11 cellular contexts compared by ENCODE assay signal in the genomic region with DNA sequence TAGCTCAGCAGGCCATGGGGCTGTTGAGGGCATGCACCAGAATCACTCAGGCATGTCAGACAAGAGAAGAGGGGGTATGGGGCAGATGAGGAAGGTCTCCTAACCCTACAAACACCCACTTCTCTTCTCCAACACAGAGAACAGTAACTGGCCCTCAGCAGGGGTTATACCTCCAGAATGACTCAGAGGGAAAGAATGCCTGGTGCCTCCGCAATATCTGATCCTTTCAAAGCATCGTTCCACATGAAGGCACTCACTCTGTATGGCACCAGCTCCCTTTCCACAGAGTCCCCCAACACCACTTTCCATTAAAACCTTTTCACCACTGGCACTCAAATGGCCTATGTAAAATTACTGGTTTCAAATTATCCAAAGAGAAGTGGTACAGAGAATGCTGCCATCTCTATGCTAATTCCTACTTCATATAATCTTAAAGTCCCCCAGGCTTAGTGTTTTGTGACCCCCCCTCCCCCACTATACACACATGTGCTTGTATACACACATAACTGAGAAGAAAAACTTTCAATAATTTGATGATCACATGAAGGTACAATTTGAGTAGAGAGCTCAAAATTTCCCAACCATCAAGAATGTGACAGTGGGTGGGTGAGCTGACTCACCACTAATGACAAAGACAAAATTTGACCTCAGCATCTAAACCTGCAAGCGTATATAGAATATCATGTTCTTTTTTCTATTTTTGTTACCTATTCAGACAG.
DNase-seq lines count a peak whose midpoint lies in the region; ATAC-seq, FAIRE-seq and TF ChIP-seq lines count a peak whose summit lies in the region.
"Had no signal": no experiment of that assay in that cellular context is flagged by ENCODE, and none has a peak within 500 bp of the region (broad histone marks: within the 10 kb centered on the region; RNA-seq: fewer than 3 reads in every experiment).

No MANE protein-coding gene starts in this region.

- H3K56ac ChIP-seq in H1 (replicated peaks; ENCODE audit: insufficient read length, low read depth, low read length) = no peak overlapping the region

- FAIRE-seq in H1 (lab: Jason Lieb, UNC) = peak; percentile 68

- no peak overlapping the region for H3K27ac ChIP-seq in H1 (ENCODE audit: low read depth, low read length)
- H3K27ac ChIP-seq: C4-2B, epithelial cell of prostate had no signal

- no peak overlapping the region for H3K4me3 Mint-ChIP-seq in activated T-cell treated with anti-CD3 and anti-CD28 coated beads, Interleukin-2, amount 50 U/mL, for 72 hours
- no peak overlapping the region for H3K4me3 Mint-ChIP-seq in activated T-cell treated with anti-CD3 and anti-CD28 coated beads, Interleukin-2, amount 50 U/mL, for 24 hours

- H3K14ac ChIP-seq in H1 (ENCODE audit: insufficient read length) = no peak overlapping the region

- no peak overlapping the region for H2AFZ ChIP-seq in H1 (ENCODE audit: low read length)

- no peak for DNase-seq in activated T-cell treated with anti-CD3 and anti-CD28 coated beads, Interleukin-2, amount 50 U/mL, for 72 hours
- no peak for DNase-seq in activated T-cell treated with anti-CD3 and anti-CD28 coated beads, Interleukin-2, amount 50 U/mL, for 24 hours
- DNase-seq in NCI-H2107 treated with DMSO at 0.1 percent for 48 hours (lab: John Stamatoyannopoulos, UW; ENCODE audit: unreplicated experiment) (peak; percentile 98), H1 (ENCODE audit: low read depth in 1 of 2, low spot score in 2 of 2) (peak; percentile 43 to 52), renal cortical epithelial cell (ENCODE audit: low read depth) (peak; percentile 96), NCI-H2227 (lab: John Stamatoyannopoulos, UW; ENCODE audit: unreplicated experiment) (no peak)
- DNase-seq: NK-92 treated with Interleukin-12 subunit alpha and Interleukin-12 subunit beta, amount 100 ng/mL, for 24 hours had no signal

- H2BK20ac ChIP-seq in H1 (ENCODE audit: low read length) = 0 out of 2 replicates have a peak overlapping the region, but pooled peaks have one; percentile 25

- H4K5ac ChIP-seq in H1 (ENCODE audit: insufficient read length, low read depth, low read length) = no peak overlapping the region

- TF ChIP-seq EP300 in H1 (IDR thresholded peaks at IDR 0.05; ENCODE audit: borderline replicate concordance in 1 of 2, low read depth in 2 of 2, low read length in 2 of 2) = no peak

- H3K23me2 ChIP-seq in H1 (ENCODE audit: low read depth, low read length) = no peaks in the 10 kb centered on the region

- H3K23ac ChIP-seq in H1 (ENCODE audit: insufficient read length) = no peak overlapping the region

- H3K9ac ChIP-seq in H1 (replicated peaks in 1 of 4; ENCODE audit: extremely low read depth in 1 of 4, low read depth in 3 of 4, low read length in 3 of 4) = no peak overlapping the region

- H3K36me3 ChIP-seq in H1 (ENCODE audit: control insufficient read depth in 2 of 4, insufficient read depth in 4 of 4, low read length in 3 of 4) = no peaks in the 10 kb centered on the region

- no peak overlapping the region for H3K4me3 ChIP-seq in H1 (ENCODE audit: extremely low read depth in 1 of 4, insufficient read depth in 2 of 4, low read depth in 3 of 4, low read length in 4 of 4)

- H3K18ac ChIP-seq in H1 (ENCODE audit: extremely low read depth, low read length) = no peak overlapping the region

- no peak for TF ChIP-seq CTCF in H1 (IDR thresholded peaks at IDR 0.05; ENCODE audit: control extremely low read depth in 1 of 3, insufficient read depth in 1 of 3, low read depth in 1 of 3, low read length in 3 of 3)

- CTCF ChIA-PET in H1 (lab: Charles Lee; ENCODE audit: partially characterized antibody) = interaction anchor here (0.8 to 1.6 kb wide), 8 partner anchors 10 to 236 kb away, joined by 3 to 6 read pairs (median 3); no protein-coding TSS in a partner anchor

- no peak overlapping the region for H2BK120ac ChIP-seq in H1 (replicated peaks; ENCODE audit: low read depth, low read length)

- H4K8ac ChIP-seq in H1 (ENCODE audit: extremely low read depth, insufficient read depth, low read length) = no peak overlapping the region; the same call in 1 of the 2 replicates

- H3K9me3 ChIP-seq in H1 (ENCODE audit: insufficient read depth in 2 of 2, low read depth in 1 of 2, low read length in 1 of 2) = no peaks in the 10 kb centered on the region

- H3K27me3 Mint-ChIP-seq in activated T-cell treated with anti-CD3 and anti-CD28 coated beads, Interleukin-2, amount 50 U/mL, for 72 hours (ENCODE audit: low read depth) = no peaks in the 10 kb centered on the region
- no peaks in the 10 kb centered on the region for H3K27me3 Mint-ChIP-seq in activated T-cell treated with anti-CD3 and anti-CD28 coated beads, Interleukin-2, amount 50 U/mL, for 24 hours

- H3K4me1 Mint-ChIP-seq in activated T-cell treated with anti-CD3 and anti-CD28 coated beads, Interleukin-2, amount 50 U/mL, for 72 hours (ENCODE audit: low read depth) = peaks cover 14% of the 10 kb centered on the region
- peaks cover 14% of the 10 kb centered on the region for H3K4me1 Mint-ChIP-seq in activated T-cell treated with anti-CD3 and anti-CD28 coated beads, Interleukin-2, amount 50 U/mL, for 24 hours (ENCODE audit: low read depth)

- ATAC-seq in activated T-cell treated with anti-CD3 and anti-CD28 coated beads, Interleukin-2, amount 50 U/mL, for 72 hours (replicated peaks in 1 of 2) = peak; percentile 27 to 57
- ATAC-seq in HG02970 (IDR thresholded peaks at IDR 0.05; ENCODE audit: low FRiP score, unreplicated experiment) (no peak), GM19328 (IDR thresholded peaks at IDR 0.05; ENCODE audit: unreplicated experiment) (no peak)

- no peak for TF ChIP-seq POLR2A in H1 (IDR thresholded peaks at IDR 0.05; ENCODE audit: control extremely low read depth in 1 of 2, low read depth in 2 of 2, low read length in 2 of 2)

- no peak overlapping the region for H2AK5ac ChIP-seq in H1 (ENCODE audit: low read depth, low read length)

- no peak overlapping the region for H3K4ac ChIP-seq in H1 (replicated peaks; ENCODE audit: insufficient read length, low read depth, low read length)

- H3K36me3 Mint-ChIP-seq in activated T-cell treated with anti-CD3 and anti-CD28 coated beads, Interleukin-2, amount 50 U/mL, for 72 hours (ENCODE audit: insufficient read depth in 2 of 2) = no peaks in the 10 kb centered on the region
- H3K36me3 Mint-ChIP-seq in activated T-cell treated with anti-CD3 and anti-CD28 coated beads, Interleukin-2, amount 50 U/mL, for 24 hours (ENCODE audit: low read depth) = no peaks in the 10 kb centered on the region

- H3K4me1 ChIP-seq in H1 (replicated peaks in 1 of 4; ENCODE audit: control insufficient read depth in 3 of 4, insufficient read depth in 4 of 4, low read length in 3 of 4) = peaks cover 2 to 14% (median 6%) of the 10 kb centered on the region in 4 experiments

- no peak overlapping the region for H3K27ac Mint-ChIP-seq in activated T-cell treated with anti-CD3 and anti-CD28 coated beads, Interleukin-2, amount 50 U/mL, for 72 hours
- no peak overlapping the region for H3K27ac Mint-ChIP-seq in activated T-cell treated with anti-CD3 and anti-CD28 coated beads, Interleukin-2, amount 50 U/mL, for 24 hours

- no peaks in the 10 kb centered on the region for H3K79me2 ChIP-seq in H1 (ENCODE audit: control insufficient read depth in 1 of 2, insufficient read depth in 2 of 2, low read length in 2 of 2)

- H3K9me3 Mint-ChIP-seq in activated T-cell treated with anti-CD3 and anti-CD28 coated beads, Interleukin-2, amount 50 U/mL, for 72 hours = no peaks in the 10 kb centered on the region
- H3K9me3 Mint-ChIP-seq in activated T-cell treated with anti-CD3 and anti-CD28 coated beads, Interleukin-2, amount 50 U/mL, for 24 hours = no peaks in the 10 kb centered on the region

- H3K27me3 ChIP-seq in H1 (replicated peaks in 1 of 4; ENCODE audit: control insufficient read depth in 3 of 4, extremely low read depth in 1 of 4, insufficient read depth in 3 of 4, low read length in 3 of 4) = no peaks in the 10 kb centered on the region; a peak in 1 of 7 replicates

- no peaks in the 10 kb centered on the region for H3K79me1 ChIP-seq in H1 (ENCODE audit: low read depth, low read length)

- WGBS in H1 (ENCODE audit: extremely low coverage in 1 of 2, insufficient coverage in 1 of 2, insufficient read length in 1 of 2, insufficient replicate concordance in 2 of 2, low coverage in 1 of 2, low lambda C conversion rate in 2 of 2, missing lambda C conversion rate in 1 of 2), 2 experiments = 40% methylated on average over 3 of the region's 3 CpGs; no CpG with 5 or more reads in 1 of the 2 experiments

- no peak overlapping the region for H4K91ac ChIP-seq in H1 (replicated peaks; ENCODE audit: insufficient read length, low read length)

- peak overlapping the region; percentile 22; the same call in 1 of the 2 replicates for H2BK5ac ChIP-seq in H1 (ENCODE audit: low read depth, low read length)

- H4K20me1 ChIP-seq in H1 (replicated peaks in 1 of 2; ENCODE audit: control insufficient read depth in 1 of 2, insufficient read depth in 2 of 2, low read length in 2 of 2) = no peaks in the 10 kb centered on the region

- peak overlapping the region; percentile 20; the same call in 1 of the 2 replicates for H2BK12ac ChIP-seq in H1 (ENCODE audit: low read depth, low read length)

- peak overlapping the region in 1 of 2 experiments; percentile 35; a peak in 1 of 4 replicates for H3K4me2 ChIP-seq in H1 (ENCODE audit: insufficient read depth in 1 of 2, low read depth in 2 of 2, low read length in 2 of 2)

- POLR2A ChIA-PET in H1 (lab: Charles Lee; ENCODE audit: partially characterized antibody) = no interaction called here

- no peak for TF ChIP-seq RAD21 in H1 (IDR thresholded peaks at IDR 0.05 in 1 of 2, conservative IDR thresholded peaks at IDR 0.05 in 1 of 2; ENCODE audit: low read depth in 2 of 2, low read length in 2 of 2)

- H2BK15ac ChIP-seq in H1 (ENCODE audit: low read length) = no peak overlapping the region

TF ChIP-seq in H1, 55 proteins besides CTCF, POLR2A, EP300 and RAD21 (continues in another document):
- TF ChIP-seq POLR2AphosphoS5 (IDR thresholded peaks at IDR 0.05; ENCODE audit: low read depth, low read length) (no peak), ATF3 (IDR thresholded peaks at IDR 0.05; ENCODE audit: insufficient read depth, low read depth, low read length) (0 out of 2 replicates have a peak, but pooled peaks have one; percentile 40), TEAD4 (IDR thresholded peaks at IDR 0.05; ENCODE audit: low read depth, low read length) (peak; percentile 56; the same call in 1 of the 2 replicates), JUND (IDR thresholded peaks at IDR 0.05; ENCODE audit: low read length) (peak; percentile 99), MAX (IDR thresholded peaks at IDR 0.05) (0 out of 2 replicates have a peak, but pooled peaks have one; percentile 6), JUN (IDR thresholded peaks at IDR 0.05; ENCODE audit: low read depth, low read length) (0 out of 2 replicates have a peak, but pooled peaks have one; percentile 66), BACH1 (IDR thresholded peaks at IDR 0.05; ENCODE audit: low read length) (0 out of 2 replicates have a peak, but pooled peaks have one; percentile 38)

Comparison
In these comparisons a context has a peak if more than half of its experiments do, and no peak if none do; other contexts are left out.
1. ATAC-seq: peak in activated T-cell treated with anti-CD3 and anti-CD28 coated beads, Interleukin-2, amount 50 U/mL, for 72 hours (2 of 2); none in HG02970 (single experiment) and GM19328 (single experiment).
2. DNase-seq: peak in NCI-H2107 treated with DMSO at 0.1 percent for 48 hours (single experiment), H1 (2 of 2) and renal cortical epithelial cell (single experiment); none in activated T-cell treated with anti-CD3 and anti-CD28 coated beads, Interleukin-2, amount 50 U/mL, for 72 hours (0 of 2), activated T-cell treated with anti-CD3 and anti-CD28 coated beads, Interleukin-2, amount 50 U/mL, for 24 hours (single experiment) and NCI-H2227 (single experiment).